ENCODE assay signal across 22 cellular contexts in genomic region chr4:143431526-143432257, GRCh38.
DNase-seq lines count a peak whose midpoint lies in the region; ATAC-seq and TF ChIP-seq lines count a peak whose summit lies in the region.
"Had no signal": no experiment of that assay in that cellular context is flagged by ENCODE, and none has a peak within 500 bp of the region (broad histone marks: within the 10 kb centered on the region; RNA-seq: fewer than 3 reads in every experiment).

No MANE protein-coding gene starts in this region.

- no peak overlapping the region for H2BK12ac ChIP-seq in H9 (ENCODE audit: insufficient read length, low read depth, low read length)

- H2BK20ac ChIP-seq in H9 (ENCODE audit: low read depth, low read length, poor library complexity, severe bottlenecking), result no peak overlapping the region

- H2BK120ac ChIP-seq in H9 (ENCODE audit: low read depth, low read length, poor library complexity, severe bottlenecking), result no peak overlapping the region

- peaks cover 0 to 4% of the 10 kb centered on the region in 2 experiments; a peak in 3 of 5 replicates for H3K9me3 Mint-ChIP-seq in H9
- H3K9me3 Mint-ChIP-seq in CD4-positive, alpha-beta T cell, result no peaks in the 10 kb centered on the region

- H3K14ac ChIP-seq in H9 (ENCODE audit: insufficient read depth, low read length), result no peak overlapping the region

- no peaks in the 10 kb centered on the region for H3K9me2 ChIP-seq in OCI-LY7 (ENCODE audit: insufficient read depth, low read length)

- no peak overlapping the region for H2AK5ac ChIP-seq in H9 (ENCODE audit: insufficient read length, low read length)

- no peaks in the 10 kb centered on the region for H3K27me3 Mint-ChIP-seq in H9 (ENCODE audit: low read depth)
- H3K27me3 Mint-ChIP-seq in CD4-positive, alpha-beta T cell, result no peaks in the 10 kb centered on the region

- H2BK15ac ChIP-seq in H9 (ENCODE audit: low read depth, low read length), result no peak overlapping the region

- CTCF ChIA-PET in OCI-LY7 (lab: Charles Lee; ENCODE audit: unreplicated experiment), result no interaction called here
- CTCF ChIA-PET in CD4-positive, alpha-beta T cell (lab: Charles Lee), result no interaction called here

- H3K9ac ChIP-seq in H9 (ENCODE audit: extremely low read depth, insufficient read length, low read length), result no peak overlapping the region
- H3K9ac ChIP-seq in iPS-18a (ENCODE audit: low read length), result peak overlapping the region; percentile 46

- intact Hi-C loops in OCI-LY7 (cut with micrococcal nuclease; ENCODE audit: unreplicated experiment), result no loop called here
- intact Hi-C loops in CD4-positive, alpha-beta T cell (cut with DNase I, micrococcal nuclease), result no loop called here

- H2BK5ac ChIP-seq in H9 (ENCODE audit: insufficient read length, low read length), result no peak overlapping the region

- no peak overlapping the region for H3K4me3 Mint-ChIP-seq in H9
- H3K4me3 Mint-ChIP-seq in CD4-positive, alpha-beta T cell, result no peak overlapping the region
- H3K4me3 Mint-ChIP-seq: CD4-positive, CD25-positive, alpha-beta regulatory T cell had no signal

- no peak overlapping the region for H3K23ac ChIP-seq in H9 (ENCODE audit: insufficient read length, low read depth, low read length)

- H3K4me1 ChIP-seq in H9 (ENCODE audit: insufficient read depth, low read length) (no peaks in the 10 kb centered on the region; the same call in 1 of the 2 replicates), OCI-LY7 (ENCODE audit: insufficient read depth, low read length, poor library complexity, severe bottlenecking) (peaks cover 57% of the 10 kb centered on the region), iPS-18a (ENCODE audit: control insufficient read depth, low read depth, low read length) (peaks cover 21% of the 10 kb centered on the region)
- H3K4me1 ChIP-seq: BE2C, SJCRH30 had no signal

- POLR2A ChIA-PET in OCI-LY7 (lab: Charles Lee), result interaction anchor here (0.6 to 3.8 kb wide), 15 partner anchors 8 to 1712 kb away, joined by 3 to 22 read pairs (median 5); no protein-coding TSS in a partner anchor
- POLR2A ChIA-PET in CD4-positive, alpha-beta T cell (lab: Charles Lee), result interaction anchor here (0.7 kb wide), 1 partner anchor 75 kb away, joined by 3 read pairs; no protein-coding TSS in a partner anchor

- no peaks in the 10 kb centered on the region for H3K79me1 ChIP-seq in H9 (ENCODE audit: insufficient read depth, low read depth, low read length, poor library complexity, severe bottlenecking)

- DNase-seq in H9 (peak; percentile 34), OCI-LY7 (ENCODE audit: low spot score) (no peak), NOMO-1 (lab: John Stamatoyannopoulos, UW; ENCODE audit: unreplicated experiment in 2 of 2) (no peak)
- no peak for DNase-seq in CD4-positive, alpha-beta T cell
- no peak for DNase-seq in activated CD4-positive, alpha-beta T cell treated with anti-CD3 and anti-CD28 coated beads for 1 hour
- DNase-seq: BE2C; CD4-positive, CD25-positive, alpha-beta regulatory T cell; COR-L47; DMS79; KBM-7; MM.1S; NCI-H1092; NCI-H1436 treated with DMSO at 0.1 percent for 48 hours; NCI-H1930; NCI-H345; NCI-H524; NCI-H774; NK-92 treated with Interleukin-12 subunit alpha and Interleukin-12 subunit beta, amount 100 ng/mL, for 24 hours; OCI-M1; SJCRH30 had no signal

- H3K27me3 ChIP-seq in H9 (ENCODE audit: insufficient read depth, low read length) (no peaks in the 10 kb centered on the region), iPS-18a (ENCODE audit: control insufficient read depth, insufficient read depth, low read length) (no peaks in the 10 kb centered on the region)
- H3K27me3 ChIP-seq in CD4-positive, alpha-beta T cell (ENCODE audit: control insufficient read depth, insufficient read depth, low read length), result no peaks in the 10 kb centered on the region
- H3K27me3 ChIP-seq: BE2C, SJCRH30 had no signal

- H3K27ac ChIP-seq in H9 (ENCODE audit: insufficient read length, low read depth, low read length), result peak overlapping the region; percentile 7
- H3K27ac ChIP-seq in OCI-LY7 (ENCODE audit: low read depth, low read length, poor library complexity, severe bottlenecking), result peak overlapping the region; percentile 5
- peak overlapping the region; percentile 65 for H3K27ac ChIP-seq in iPS-18a (ENCODE audit: low read length)
- H3K27ac ChIP-seq in CD4-positive, alpha-beta T cell (ENCODE audit: low read depth, low read length), result no peak overlapping the region
- H3K27ac ChIP-seq: SJCRH30 had no signal

- no peak overlapping the region for H4K91ac ChIP-seq in H9 (ENCODE audit: insufficient read length, low read depth, low read length)

- ATAC-seq in HG02588 (IDR thresholded peaks at IDR 0.05; ENCODE audit: unreplicated experiment), result no peak
- no peak for ATAC-seq in CD4-positive, alpha-beta T cell (ENCODE audit: poor library complexity)

- H3K79me2 ChIP-seq in H9 (ENCODE audit: insufficient read depth, low read length), result no peaks in the 10 kb centered on the region
- peaks cover 32% of the 10 kb centered on the region for H3K79me2 ChIP-seq in OCI-LY7 (ENCODE audit: insufficient read depth, low read depth, low read length)

- peaks cover 45 to 46% of the 10 kb centered on the region in 2 experiments for H3K4me1 Mint-ChIP-seq in H9
- H3K4me1 Mint-ChIP-seq in CD4-positive, alpha-beta T cell (ENCODE audit: low read depth), result no peaks in the 10 kb centered on the region
- H3K4me1 Mint-ChIP-seq: CD4-positive, CD25-positive, alpha-beta regulatory T cell had no signal

- no peak overlapping the region for H4K5ac ChIP-seq in H9 (ENCODE audit: insufficient read length, low read depth, low read length)

- H3T11ph ChIP-seq in H9 (ENCODE audit: low read length), result no peak overlapping the region

- H3K9me3 ChIP-seq in H9 (ENCODE audit: control insufficient read depth, low read depth, low read length) (no peaks in the 10 kb centered on the region), OCI-LY7 (ENCODE audit: low read length) (no peaks in the 10 kb centered on the region), iPS-18a (ENCODE audit: control insufficient read depth, low read depth, low read length) (peaks cover 4% of the 10 kb centered on the region)
- peaks cover 19% of the 10 kb centered on the region for H3K9me3 ChIP-seq in CD4-positive, alpha-beta T cell (ENCODE audit: control insufficient read depth, low read length)
- H3K9me3 ChIP-seq: BE2C, SJCRH30 had no signal

- no peaks in the 10 kb centered on the region for H4K20me1 ChIP-seq in H9 (ENCODE audit: control insufficient read depth, insufficient read depth, insufficient read length)
- H4K20me1 ChIP-seq in OCI-LY7 (ENCODE audit: insufficient read depth, low read length), result no peaks in the 10 kb centered on the region

- no TSS peak for BruUV-seq in OCI-LY7 (replicated peaks; lab: Mats Ljungman, UMichigan)

- no peak overlapping the region for H3K4me2 ChIP-seq in H9 (ENCODE audit: insufficient read depth, insufficient read length, low read length)
- H3K4me2 ChIP-seq in OCI-LY7 (ENCODE audit: low read length), result no peak overlapping the region

- TF ChIP-seq CTCF in H9 (conservative IDR thresholded peaks at IDR 0.05) (no peak), OCI-LY7 (conservative IDR thresholded peaks at IDR 0.05; ENCODE audit: low read length) (no peak)
- no peak for TF ChIP-seq CTCF in CD4-positive, alpha-beta T cell (IDR thresholded peaks at IDR 0.05)

- H3K4ac ChIP-seq in H9 (ENCODE audit: low read depth, low read length), result no peak overlapping the region

- peak overlapping the region; percentile 8 for H3K18ac ChIP-seq in H9 (ENCODE audit: insufficient read length, low read depth, low read length)

- no peaks in the 10 kb centered on the region for H3K23me2 ChIP-seq in H9 (ENCODE audit: insufficient read length, low read depth, low read length, poor library complexity, severe bottlenecking)

- WGBS in H9 (ENCODE audit: extremely low coverage, insufficient read length, low lambda C conversion rate), result no CpG with 5 or more reads among the region's 10 CpGs

- H3K56ac ChIP-seq in H9 (ENCODE audit: insufficient read length, low read depth, low read length), result no peak overlapping the region

- H2AFZ ChIP-seq in H9 (ENCODE audit: low read length), result no peak overlapping the region
- no peak overlapping the region for H2AFZ ChIP-seq in OCI-LY7 (ENCODE audit: low read length)

- H3K36me3 ChIP-seq in OCI-LY7 (ENCODE audit: insufficient read depth, low read length), result peaks cover 77% of the 10 kb centered on the region
- no peaks in the 10 kb centered on the region for H3K36me3 ChIP-seq in iPS-18a (ENCODE audit: control insufficient read depth, low read depth, low read length)
- H3K36me3 ChIP-seq: BE2C, SJCRH30 had no signal

- H3K27ac Mint-ChIP-seq in H9, result peak overlapping the region; percentile 95 to 99 (median 97)
- no peak overlapping the region for H3K27ac Mint-ChIP-seq in CD4-positive, alpha-beta T cell
- H3K27ac Mint-ChIP-seq: CD4-positive, CD25-positive, alpha-beta regulatory T cell had no signal

- H4K8ac ChIP-seq in H9 (replicated peaks; ENCODE audit: insufficient read length, low read depth, low read length), result no peak overlapping the region

- peaks cover 3 to 22% (median 15%) of the 10 kb centered on the region in 3 experiments; a peak in 5 of 7 replicates for H3K36me3 Mint-ChIP-seq in H9 (ENCODE audit: insufficient read depth in 1 of 3, low read depth in 3 of 3)
- no peaks in the 10 kb centered on the region for H3K36me3 Mint-ChIP-seq in CD4-positive, alpha-beta T cell (ENCODE audit: low read depth)
- H3K36me3 Mint-ChIP-seq: CD4-positive, CD25-positive, alpha-beta regulatory T cell had no signal

- H3K4me3 ChIP-seq in OCI-LY7 (ENCODE audit: low read depth, low read length, poor library complexity, severe bottlenecking) (no peak overlapping the region), iPS-18a (ENCODE audit: low read length) (no peak overlapping the region)
- H3K4me3 ChIP-seq: SJCRH30 had no signal
